ENCODE assay signal across 8 cellular contexts in genomic region chr2:26942543-26943295, GRCh38. TPM values are rescaled to one million over a fixed set of nuclear protein-coding genes. Genes with fewer than 3 reads are reported as not detected.
A peak's percentile ranks its signal among the peaks of the same experiment; 100 is the strongest.
DNase-seq lines count a peak whose midpoint lies in the region; ATAC-seq and TF ChIP-seq lines count a peak whose summit lies in the region.

No MANE protein-coding gene starts in this region.

- peak overlapping the region; percentile 2 for H3K27ac ChIP-seq in layer of hippocampus (ENCODE audit: low read depth, low read length)

- no peaks in the 10 kb centered on the region for H3K9me3 Mint-ChIP-seq in chondrocyte (ENCODE audit: low read depth)

- no peaks in the 10 kb centered on the region for H3K36me3 Mint-ChIP-seq in chondrocyte (ENCODE audit: low read depth)

- no peak overlapping the region for H3K4me3 Mint-ChIP-seq in chondrocyte (ENCODE audit: unreplicated experiment)

- no peak for ATAC-seq in GM18873 (IDR thresholded peaks at IDR 0.05; ENCODE audit: low FRiP score, unreplicated experiment)

- H3K27ac Mint-ChIP-seq in chondrocyte (ENCODE audit: unreplicated experiment): no peak overlapping the region

- peak; percentile 37 for DNase-seq in NCI-H146 (lab: John Stamatoyannopoulos, UW)
- no peak for DNase-seq in NCI-H146 treated with DMSO at 0.1 percent for 48 hours (lab: John Stamatoyannopoulos, UW; ENCODE audit: unreplicated experiment)
- DNase-seq in NCI-H1694 treated with DMSO at 0.1 percent for 48 hours (lab: John Stamatoyannopoulos, UW): peak; percentile 57
- peak; percentile 48 for DNase-seq in activated CD4-positive, alpha-beta T cell treated with anti-CD3 and anti-CD28 coated beads for 1 hour
- DNase-seq in chondrocyte (ENCODE audit: low spot score): no peak
- peak; percentile 63 for DNase-seq in stimulated activated CD4-positive, alpha-beta T cell treated with anti-CD3 and anti-CD28 coated beads, Interleukin-4, amount 100 ng/mL, for 48 hours (ENCODE audit: low read depth in 2 of 2)

- TF ChIP-seq CTCF in chondrocyte (IDR thresholded peaks at IDR 0.05): peak; percentile 90

- H3K27me3 ChIP-seq in layer of hippocampus (ENCODE audit: control insufficient read depth, insufficient read depth, low read length): peaks cover 2% of the 10 kb centered on the region

- H3K27me3 Mint-ChIP-seq in chondrocyte (ENCODE audit: low read depth): peaks cover 20% of the 10 kb centered on the region

- H3K4me1 Mint-ChIP-seq in chondrocyte (ENCODE audit: low read depth): peaks cover 4% of the 10 kb centered on the region

RNA-seq across cellular contexts. Expression of gene MAPRE3, which starts 27.7 kb away (rescaled TPM):
- 12.0 to 16.9 TPM (median 12.3 TPM) in 3 replicates for total RNA-seq in chondrocyte

Comparison
In these comparisons a context has a peak if more than half of its experiments do, and no peak if none do; other contexts are left out.
1. DNase-seq: peak in NCI-H146 (single experiment), NCI-H1694 treated with DMSO at 0.1 percent for 48 hours (single experiment), activated CD4-positive, alpha-beta T cell treated with anti-CD3 and anti-CD28 coated beads for 1 hour (single experiment) and stimulated activated CD4-positive, alpha-beta T cell treated with anti-CD3 and anti-CD28 coated beads, Interleukin-4, amount 100 ng/mL, for 48 hours (2 of 2); none in NCI-H146 treated with DMSO at 0.1 percent for 48 hours (single experiment) and chondrocyte (single experiment).